Comparison of ENCODE assay signal across 25 cellular contexts in genomic region chr19:14300281-14300680, GRCh38.
DNase-seq lines count a peak whose midpoint lies in the region; ATAC-seq and TF ChIP-seq lines count a peak whose summit lies in the region.
"Had no signal": no experiment of that assay in that cellular context is flagged by ENCODE, and none has a peak within 500 bp of the region (broad histone marks: within the 10 kb centered on the region; RNA-seq: fewer than 3 reads in every experiment).

No MANE protein-coding gene starts in this region.

- peak; percentile 70 for ATAC-seq in HCT116
- ATAC-seq in natural killer cell treated with Interleukin-12 subunit alpha and Interleukin-12 subunit beta and Interleukin-15 and Interleukin-18, amount 100 ng/mL, for 72 hours = no peak
- ATAC-seq in sciatic nerve = no peak
- ATAC-seq: activated CD8-positive, alpha-beta T cell treated with anti-CD3 and anti-CD28 coated beads, Interleukin-2, amount 10 ng/mL, durations not matched to agents 7 days and 5 days; activated T-cell treated with anti-CD3 and anti-CD28 coated beads, Interleukin-2, amount 50 U/mL, for 4 hours; left cardiac atrium; naive thymus-derived CD4-positive, alpha-beta T cell; stimulated activated naive CD8-positive, alpha-beta T cell treated with anti-CD3 and anti-CD28 coated beads, Interleukin-15, Interleukin-2, amounts not matched to agents 100 U/mL and 50 U/mL, for 24 hours had no signal

- RAD21 ChIA-PET in HCT116 (lab: Charles Lee; ENCODE audit: low non-redundant PET in 1 of 2, low total read pairs in 2 of 2, uncharacterized antibody in 2 of 2, unreplicated experiment in 2 of 2) = no interaction called here

- peaks cover 0 to 11% of the 10 kb centered on the region in 2 donors for H3K27me3 Mint-ChIP-seq in natural killer cell treated with Interleukin-12 subunit alpha and Interleukin-12 subunit beta and Interleukin-15 and Interleukin-18, amount 100 ng/mL, for 72 hours

- no peak for TF ChIP-seq CTCF in HCT116 (IDR thresholded peaks at IDR 0.05 in 2 of 3, conservative IDR thresholded peaks at IDR 0.05 in 1 of 3; ENCODE audit: borderline replicate concordance in 1 of 3, insufficient read depth in 1 of 3, low read depth in 2 of 3, low read length in 2 of 3)

- H3K9me2 ChIP-seq in HCT116 (ENCODE audit: insufficient read depth) = no peaks in the 10 kb centered on the region

- no peak for TF ChIP-seq RAD21 in HCT116 (IDR thresholded peaks at IDR 0.05; ENCODE audit: low read depth)

- H3K27me3 ChIP-seq in HCT116 (ENCODE audit: insufficient read depth, low read length) = no peaks in the 10 kb centered on the region

- no peaks in the 10 kb centered on the region for H3K9me3 Mint-ChIP-seq in natural killer cell treated with Interleukin-12 subunit alpha and Interleukin-12 subunit beta and Interleukin-15 and Interleukin-18, amount 100 ng/mL, for 72 hours
- H3K9me3 Mint-ChIP-seq: activated T-cell treated with anti-CD3 and anti-CD28 coated beads, Interleukin-2, amount 50 U/mL, for 4 hours; naive thymus-derived CD4-positive, alpha-beta T cell had no signal

- no peaks in the 10 kb centered on the region for H3K9me3 ChIP-seq in HCT116 (ENCODE audit: control insufficient read depth in 1 of 2, insufficient read depth in 1 of 2, low read depth in 1 of 2, low read length in 2 of 2)
- H3K9me3 ChIP-seq: spleen, tibial artery had no signal

- POLR2A ChIA-PET in HCT116 (lab: Charles Lee) = no interaction called here

- DNase-seq in NCI-H146 (lab: John Stamatoyannopoulos, UW) = peak; percentile 30
- DNase-seq in NCI-H146 treated with DMSO at 0.1 percent for 48 hours (lab: John Stamatoyannopoulos, UW; ENCODE audit: unreplicated experiment) = no peak
- DNase-seq in HCT116 (ENCODE audit: low read depth, low spot score) = peak; percentile 55
- peak; percentile 54 for DNase-seq in RPMI8226
- DNase-seq in left kidney (ENCODE audit: low read depth, low spot score) = peak; percentile 31
- DNase-seq in natural killer cell treated with Interleukin-12 subunit alpha and Interleukin-12 subunit beta and Interleukin-15 and Interleukin-18, amount 100 ng/mL, for 72 hours (ENCODE audit: low spot score) = no peak
- no peak for DNase-seq in hepatic stellate cell (ENCODE audit: low spot score)
- DNase-seq in sciatic nerve (ENCODE audit: low spot score) = no peak
- DNase-seq: activated CD4-positive, alpha-beta T cell treated with anti-CD3 and anti-CD28 coated beads for 1 hour; activated CD8-positive, alpha-beta T cell treated with anti-CD3 and anti-CD28 coated beads, Interleukin-2, amount 10 ng/mL, durations not matched to agents 7 days and 5 days; activated naive CD4-positive, alpha-beta T cell treated with Interleukin-2 at 50 U/mL for 16 hours; activated T-cell treated with anti-CD3 and anti-CD28 coated beads, Interleukin-2, amount 50 U/mL, for 4 hours; glutamatergic neuron; KG1; left cardiac atrium; mesenchymal stem cell; naive thymus-derived CD4-positive, alpha-beta T cell; NCI-H187; NCI-H510A treated with DMSO at 0.1 percent for 48 hours; Right ventricle myocardium superior; spleen; stimulated activated CD4-positive, alpha-beta T cell treated with anti-CD3 and anti-CD28 coated beads, Interleukin-4, amount 100 ng/mL, for 24 hours; stimulated activated naive CD8-positive, alpha-beta T cell treated with anti-CD3 and anti-CD28 coated beads, Interleukin-15, Interleukin-2, amounts not matched to agents 100 U/mL and 50 U/mL, for 24 hours; tibial artery had no signal

- no peak overlapping the region for H3K4me3 ChIP-seq in HCT116 (replicated peaks in 1 of 2; ENCODE audit: low read depth in 1 of 2, low read length in 2 of 2)
- H3K4me3 ChIP-seq: coronary artery, spleen, tibial artery had no signal

- no peak overlapping the region for H3K27ac ChIP-seq in HCT116 (ENCODE audit: low read depth, low read length)
- H3K27ac ChIP-seq: coronary artery, spleen, tibial artery had no signal

- H3K79me2 ChIP-seq in HCT116 (ENCODE audit: insufficient read depth, low read length) = no peaks in the 10 kb centered on the region

- no peaks in the 10 kb centered on the region for H4K20me1 ChIP-seq in HCT116 (ENCODE audit: insufficient read depth)

- CTCF ChIA-PET in HCT116 (lab: Charles Lee) = no interaction called here

- no TSS peak for BruUV-seq in HCT116 (replicated peaks; lab: Mats Ljungman, UMichigan)

- H3K4me1 ChIP-seq in HCT116 (ENCODE audit: control insufficient read depth in 1 of 2, insufficient read depth in 2 of 2, low read length in 2 of 2) = peaks cover 5 to 7% of the 10 kb centered on the region in 2 experiments; a peak in 3 of 4 replicates
- H3K4me1 ChIP-seq: spleen, tibial artery had no signal

- intact Hi-C loops in HCT116 (cut with micrococcal nuclease) (no loop called here), sciatic nerve (cut with DNase I) (no loop called here)

- no peak overlapping the region for H3K9ac ChIP-seq in HCT116 (ENCODE audit: low read length)

- no peak for TF ChIP-seq POLR2A in HCT116 (IDR thresholded peaks at IDR 0.05; ENCODE audit: borderline replicate concordance, extremely low read depth, insufficient read depth, insufficient read length)

- no peak overlapping the region for H2AFZ ChIP-seq in HCT116 (ENCODE audit: low read depth, low read length, poor library complexity, severe bottlenecking)

- H3K36me3 Mint-ChIP-seq in natural killer cell treated with Interleukin-12 subunit alpha and Interleukin-12 subunit beta and Interleukin-15 and Interleukin-18, amount 100 ng/mL, for 72 hours = no peaks in the 10 kb centered on the region
- H3K36me3 Mint-ChIP-seq: naive thymus-derived CD4-positive, alpha-beta T cell had no signal

- no peaks in the 10 kb centered on the region for H3K4me1 Mint-ChIP-seq in natural killer cell treated with Interleukin-12 subunit alpha and Interleukin-12 subunit beta and Interleukin-15 and Interleukin-18, amount 100 ng/mL, for 72 hours (ENCODE audit: low read depth in 2 of 2)

- H3K36me3 ChIP-seq in HCT116 (ENCODE audit: control insufficient read depth in 1 of 2, insufficient read depth in 2 of 2, low read length in 2 of 2) = no peaks in the 10 kb centered on the region
- H3K36me3 ChIP-seq: spleen, tibial artery had no signal

- no peak overlapping the region for H3K27ac Mint-ChIP-seq in natural killer cell treated with Interleukin-12 subunit alpha and Interleukin-12 subunit beta and Interleukin-15 and Interleukin-18, amount 100 ng/mL, for 72 hours
- H3K27ac Mint-ChIP-seq: activated CD8-positive, alpha-beta T cell treated with anti-CD3 and anti-CD28 coated beads, Interleukin-2, amount 10 ng/mL, durations not matched to agents 7 days and 5 days; naive thymus-derived CD4-positive, alpha-beta T cell had no signal

- no peak overlapping the region for H3K4me3 Mint-ChIP-seq in natural killer cell treated with Interleukin-12 subunit alpha and Interleukin-12 subunit beta and Interleukin-15 and Interleukin-18, amount 100 ng/mL, for 72 hours
- H3K4me3 Mint-ChIP-seq: activated CD8-positive, alpha-beta T cell treated with anti-CD3 and anti-CD28 coated beads, Interleukin-2, amount 10 ng/mL, durations not matched to agents 7 days and 5 days; activated T-cell treated with anti-CD3 and anti-CD28 coated beads, Interleukin-2, amount 50 U/mL, for 4 hours; naive thymus-derived CD4-positive, alpha-beta T cell had no signal

- H3K4me2 ChIP-seq in HCT116 (ENCODE audit: low read length) = no peak overlapping the region

TF ChIP-seq in HCT116, 20 proteins besides CTCF, POLR2A, EP300 and RAD21:
- no peak for TF ChIP-seq YY1 (IDR thresholded peaks at IDR 0.05; ENCODE audit: extremely low read depth, insufficient replicate concordance, low read depth, low read length)
- no peak for TF ChIP-seq POLR2AphosphoS5 (IDR thresholded peaks at IDR 0.05; ENCODE audit: low read depth, low read length)
- no peak for TF ChIP-seq FOSL1 (IDR thresholded peaks at IDR 0.05; ENCODE audit: low read depth)
- no peak for TF ChIP-seq ZNF274 (IDR thresholded peaks at IDR 0.05; ENCODE audit: low read depth, low read length)
- no peak for TF ChIP-seq EZH2phosphoT487 (IDR thresholded peaks at IDR 0.05; ENCODE audit: borderline replicate concordance)
- TF ChIP-seq ATF3 (IDR thresholded peaks at IDR 0.05) = no peak
- no peak for TF ChIP-seq JUND (IDR thresholded peaks at IDR 0.05)
TF ChIP-seq in HCT116: peak in this region for 0.

Comparison
In these comparisons a context has a peak if more than half of its experiments do, and no peak if none do; other contexts are left out.
1. DNase-seq: peak in NCI-H146 (single experiment), HCT116 (single experiment), RPMI8226 (single experiment) and left kidney (single experiment); none in NCI-H146 treated with DMSO at 0.1 percent for 48 hours (single experiment), natural killer cell treated with Interleukin-12 subunit alpha and Interleukin-12 subunit beta and Interleukin-15 and Interleukin-18, amount 100 ng/mL, for 72 hours (single experiment), hepatic stellate cell (single experiment) and sciatic nerve (single experiment).